In the genomic region with DNA sequence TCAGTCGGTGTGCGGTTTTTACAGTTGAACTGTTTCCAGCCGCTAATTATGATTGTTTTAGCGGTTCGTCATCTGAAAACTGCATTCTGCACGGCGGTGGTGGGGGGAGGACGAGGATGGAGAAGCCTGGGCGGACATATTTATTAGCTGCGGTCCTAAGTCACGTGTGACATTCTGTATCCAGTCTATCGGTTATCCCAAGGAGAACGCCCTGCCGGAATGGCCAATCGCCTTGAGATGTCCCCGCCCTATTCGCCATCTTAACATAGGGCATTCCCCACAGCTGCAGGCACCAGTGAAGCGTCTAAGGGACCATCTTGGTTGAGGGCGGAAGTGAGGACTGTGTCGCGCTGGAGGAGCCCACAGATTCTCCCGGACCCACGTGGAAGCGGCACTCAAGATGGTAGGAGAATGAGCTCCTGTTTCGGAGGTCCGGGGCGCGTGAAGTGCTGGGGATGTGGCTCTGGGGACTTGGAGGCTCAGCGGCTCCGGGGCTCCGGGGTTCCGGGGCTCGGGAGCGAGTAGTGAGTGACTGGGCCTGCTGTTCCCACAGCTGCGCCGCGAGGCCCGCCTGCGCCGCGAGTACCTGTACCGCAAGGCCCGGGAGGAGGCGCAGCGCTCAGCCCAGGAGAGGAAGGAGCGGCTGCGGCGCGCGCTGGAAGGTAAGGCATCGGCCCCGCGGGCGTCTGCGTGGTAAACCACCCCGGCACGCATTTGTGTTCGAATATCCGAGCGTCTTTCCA, we compare ENCODE assay signal across 1 cellular context.
A peak's percentile ranks its signal among the peaks of the same experiment; 100 is the strongest.
TF ChIP-seq lines count a peak whose summit lies in the region.

A gene with protein sequence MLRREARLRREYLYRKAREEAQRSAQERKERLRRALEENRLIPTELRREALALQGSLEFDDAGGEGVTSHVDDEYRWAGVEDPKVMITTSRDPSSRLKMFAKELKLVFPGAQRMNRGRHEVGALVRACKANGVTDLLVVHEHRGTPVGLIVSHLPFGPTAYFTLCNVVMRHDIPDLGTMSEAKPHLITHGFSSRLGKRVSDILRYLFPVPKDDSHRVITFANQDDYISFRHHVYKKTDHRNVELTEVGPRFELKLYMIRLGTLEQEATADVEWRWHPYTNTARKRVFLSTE (plus strand): TSS at position 365 of the 743 bp plus-strand sequence. CDS start 36 bp downstream, at position 401.

TF ChIP-seq in HepG2, 621 proteins besides CTCF, POLR2A, EP300 and RAD21 (continued from another document and continues in another):
- peak; percentile 80; the same call in 1 of the 2 replicates for TF ChIP-seq ZNF703 (CRISPR knock-in tag; IDR thresholded peaks at IDR 0.05; ENCODE audit: borderline replicate concordance)
- TF ChIP-seq ZFYVE20 (CRISPR knock-in tag; IDR thresholded peaks at IDR 0.05; ENCODE audit: borderline replicate concordance, low read depth): no peak
- TF ChIP-seq KMT2A (CRISPR knock-in tag; IDR thresholded peaks at IDR 0.05): peak; percentile 86
- TF ChIP-seq ZNF441 (CRISPR knock-in tag; IDR thresholded peaks at IDR 0.05; ENCODE audit: borderline replicate concordance): no peak
- TF ChIP-seq ZFP62 (CRISPR knock-in tag; IDR thresholded peaks at IDR 0.05): no peak
- peak; percentile 24; the same call in 1 of the 2 replicates for TF ChIP-seq ZNF143 (CRISPR knock-in tag; IDR thresholded peaks at IDR 0.05)
- TF ChIP-seq KMT2B (CRISPR knock-in tag; IDR thresholded peaks at IDR 0.05): peak; percentile 78
- no peak for TF ChIP-seq RARA (CRISPR knock-in tag; IDR thresholded peaks at IDR 0.05)
- peak; percentile 30; the same call in 1 of the 2 replicates for TF ChIP-seq ZNF770 (CRISPR knock-in tag; IDR thresholded peaks at IDR 0.05)
- peak; percentile 25 for TF ChIP-seq HNRNPH1 (optimal IDR thresholded peaks at IDR 0.05; ENCODE audit: low read depth, low read length)
- peak; percentile 73 for TF ChIP-seq SALL2 (CRISPR knock-in tag; IDR thresholded peaks at IDR 0.05)
- no peak for TF ChIP-seq ZNF17 (CRISPR knock-in tag; IDR thresholded peaks at IDR 0.05)
- no peak for TF ChIP-seq ZNF749 (CRISPR knock-in tag; IDR thresholded peaks at IDR 0.05; ENCODE audit: borderline replicate concordance)
- TF ChIP-seq MLLT10 (CRISPR knock-in tag; IDR thresholded peaks at IDR 0.05): no peak
- 0 out of 2 replicates have a peak, but pooled peaks have one; percentile 74 for TF ChIP-seq ZNF44 (CRISPR knock-in tag; IDR thresholded peaks at IDR 0.05)
- TF ChIP-seq ISX (CRISPR knock-in tag; conservative IDR thresholded peaks at IDR 0.05): 0 out of 2 replicates have a peak, but pooled peaks have one; percentile 64
- TF ChIP-seq ZBTB2 (CRISPR knock-in tag; IDR thresholded peaks at IDR 0.05; ENCODE audit: low read depth): peak; percentile 31; the same call in 1 of the 2 replicates
- TF ChIP-seq ATF3 (CRISPR knock-in tag; IDR thresholded peaks at IDR 0.05): no peak
- TF ChIP-seq, protein P1, sequence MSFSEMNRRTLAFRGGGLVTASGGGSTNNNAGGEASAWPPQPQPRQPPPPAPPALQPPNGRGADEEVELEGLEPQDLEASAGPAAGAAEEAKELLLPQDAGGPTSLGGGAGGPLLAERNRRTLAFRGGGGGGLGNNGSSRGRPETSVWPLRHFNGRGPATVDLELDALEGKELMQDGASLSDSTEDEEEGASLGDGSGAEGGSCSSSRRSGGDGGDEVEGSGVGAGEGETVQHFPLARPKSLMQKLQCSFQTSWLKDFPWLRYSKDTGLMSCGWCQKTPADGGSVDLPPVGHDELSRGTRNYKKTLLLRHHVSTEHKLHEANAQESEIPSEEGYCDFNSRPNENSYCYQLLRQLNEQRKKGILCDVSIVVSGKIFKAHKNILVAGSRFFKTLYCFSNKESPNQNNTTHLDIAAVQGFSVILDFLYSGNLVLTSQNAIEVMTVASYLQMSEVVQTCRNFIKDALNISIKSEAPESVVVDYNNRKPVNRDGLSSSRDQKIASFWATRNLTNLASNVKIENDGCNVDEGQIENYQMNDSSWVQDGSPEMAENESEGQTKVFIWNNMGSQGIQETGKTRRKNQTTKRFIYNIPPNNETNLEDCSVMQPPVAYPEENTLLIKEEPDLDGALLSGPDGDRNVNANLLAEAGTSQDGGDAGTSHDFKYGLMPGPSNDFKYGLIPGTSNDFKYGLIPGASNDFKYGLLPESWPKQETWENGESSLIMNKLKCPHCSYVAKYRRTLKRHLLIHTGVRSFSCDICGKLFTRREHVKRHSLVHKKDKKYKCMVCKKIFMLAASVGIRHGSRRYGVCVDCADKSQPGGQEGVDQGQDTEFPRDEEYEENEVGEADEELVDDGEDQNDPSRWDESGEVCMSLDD (CRISPR knock-in tag; IDR thresholded peaks at IDR 0.05; ENCODE audit: borderline replicate concordance): peak; percentile 33; the same call in 1 of the 2 replicates
- no peak for TF ChIP-seq SOX6 (IDR thresholded peaks at IDR 0.05)
- TF ChIP-seq SOX6 (CRISPR knock-in tag; IDR thresholded peaks at IDR 0.05): peak; percentile 70
- peak; percentile 89 for TF ChIP-seq GATAD1 (CRISPR knock-in tag; IDR thresholded peaks at IDR 0.05)
- TF ChIP-seq, protein P2, sequence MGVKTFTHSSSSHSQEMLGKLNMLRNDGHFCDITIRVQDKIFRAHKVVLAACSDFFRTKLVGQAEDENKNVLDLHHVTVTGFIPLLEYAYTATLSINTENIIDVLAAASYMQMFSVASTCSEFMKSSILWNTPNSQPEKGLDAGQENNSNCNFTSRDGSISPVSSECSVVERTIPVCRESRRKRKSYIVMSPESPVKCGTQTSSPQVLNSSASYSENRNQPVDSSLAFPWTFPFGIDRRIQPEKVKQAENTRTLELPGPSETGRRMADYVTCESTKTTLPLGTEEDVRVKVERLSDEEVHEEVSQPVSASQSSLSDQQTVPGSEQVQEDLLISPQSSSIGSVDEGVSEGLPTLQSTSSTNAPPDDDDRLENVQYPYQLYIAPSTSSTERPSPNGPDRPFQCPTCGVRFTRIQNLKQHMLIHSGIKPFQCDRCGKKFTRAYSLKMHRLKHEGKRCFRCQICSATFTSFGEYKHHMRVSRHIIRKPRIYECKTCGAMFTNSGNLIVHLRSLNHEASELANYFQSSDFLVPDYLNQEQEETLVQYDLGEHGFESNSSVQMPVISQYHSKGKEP (CRISPR knock-in tag; IDR thresholded peaks at IDR 0.05): no peak
- 0 out of 2 replicates have a peak, but pooled peaks have one; percentile 5 for TF ChIP-seq FOXO1 (CRISPR knock-in tag; IDR thresholded peaks at IDR 0.05)
- TF ChIP-seq RCOR2 (CRISPR knock-in tag; IDR thresholded peaks at IDR 0.05): no peak
- TF ChIP-seq ZNF225 (CRISPR knock-in tag; IDR thresholded peaks at IDR 0.05): peak; percentile 89; the same call in 1 of the 2 replicates
- TF ChIP-seq ZGPAT (CRISPR knock-in tag; IDR thresholded peaks at IDR 0.05): peak; percentile 96
- TF ChIP-seq ATF7-NPFF (CRISPR knock-in tag; IDR thresholded peaks at IDR 0.05; ENCODE audit: low read depth): peak; percentile 77; the same call in 1 of the 2 replicates
- TF ChIP-seq MEF2D (CRISPR knock-in tag; IDR thresholded peaks at IDR 0.05): peak; percentile 49; the same call in 1 of the 2 replicates
- TF ChIP-seq, protein P3, sequence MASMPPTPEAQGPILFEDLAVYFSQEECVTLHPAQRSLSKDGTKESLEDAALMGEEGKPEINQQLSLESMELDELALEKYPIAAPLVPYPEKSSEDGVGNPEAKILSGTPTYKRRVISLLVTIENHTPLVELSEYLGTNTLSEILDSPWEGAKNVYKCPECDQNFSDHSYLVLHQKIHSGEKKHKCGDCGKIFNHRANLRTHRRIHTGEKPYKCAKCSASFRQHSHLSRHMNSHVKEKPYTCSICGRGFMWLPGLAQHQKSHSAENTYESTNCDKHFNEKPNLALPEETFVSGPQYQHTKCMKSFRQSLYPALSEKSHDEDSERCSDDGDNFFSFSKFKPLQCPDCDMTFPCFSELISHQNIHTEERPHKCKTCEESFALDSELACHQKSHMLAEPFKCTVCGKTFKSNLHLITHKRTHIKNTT (CRISPR knock-in tag; IDR thresholded peaks at IDR 0.05): no peak
- peak; percentile 84 for TF ChIP-seq AGO2 (optimal IDR thresholded peaks at IDR 0.05; ENCODE audit: low read depth, low read length)
- TF ChIP-seq ZNF136 (CRISPR knock-in tag; IDR thresholded peaks at IDR 0.05; ENCODE audit: low read depth): peak; percentile 89; the same call in 1 of the 2 replicates
- TF ChIP-seq RFX3 (CRISPR knock-in tag; IDR thresholded peaks at IDR 0.05): no peak
- TF ChIP-seq ZFP36L2 (CRISPR knock-in tag; IDR thresholded peaks at IDR 0.05): no peak
- TF ChIP-seq RXRA (CRISPR knock-in tag; IDR thresholded peaks at IDR 0.05): no peak
- TF ChIP-seq, protein P4, sequence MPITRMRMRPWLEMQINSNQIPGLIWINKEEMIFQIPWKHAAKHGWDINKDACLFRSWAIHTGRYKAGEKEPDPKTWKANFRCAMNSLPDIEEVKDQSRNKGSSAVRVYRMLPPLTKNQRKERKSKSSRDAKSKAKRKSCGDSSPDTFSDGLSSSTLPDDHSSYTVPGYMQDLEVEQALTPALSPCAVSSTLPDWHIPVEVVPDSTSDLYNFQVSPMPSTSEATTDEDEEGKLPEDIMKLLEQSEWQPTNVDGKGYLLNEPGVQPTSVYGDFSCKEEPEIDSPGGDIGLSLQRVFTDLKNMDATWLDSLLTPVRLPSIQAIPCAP (CRISPR knock-in tag; IDR thresholded peaks at IDR 0.05; ENCODE audit: low read depth): 0 out of 2 replicates have a peak, but pooled peaks have one; percentile 67
- no peak for TF ChIP-seq GLI4 (CRISPR knock-in tag; IDR thresholded peaks at IDR 0.05; ENCODE audit: borderline replicate concordance)
- no peak for TF ChIP-seq THYN1 (CRISPR knock-in tag; IDR thresholded peaks at IDR 0.05; ENCODE audit: borderline replicate concordance, low read depth)
- 0 out of 2 replicates have a peak, but pooled peaks have one; percentile 23 for TF ChIP-seq ZBTB7A (CRISPR knock-in tag; IDR thresholded peaks at IDR 0.05)
- TF ChIP-seq ATF7 (IDR thresholded peaks at IDR 0.05): no peak
- peak; percentile 53; the same call in 1 of the 2 replicates for TF ChIP-seq ATF7 (CRISPR knock-in tag; IDR thresholded peaks at IDR 0.05)
- peak; percentile 83; the same call in 1 of the 2 replicates for TF ChIP-seq ZFP41 (CRISPR knock-in tag; IDR thresholded peaks at IDR 0.05; ENCODE audit: borderline replicate concordance)
- no peak for TF ChIP-seq DPF2 (CRISPR knock-in tag; IDR thresholded peaks at IDR 0.05; ENCODE audit: borderline replicate concordance, low read depth)
- no peak for TF ChIP-seq ZNF841 (CRISPR knock-in tag; IDR thresholded peaks at IDR 0.05; ENCODE audit: borderline replicate concordance)
- TF ChIP-seq SMYD3 (CRISPR knock-in tag; IDR thresholded peaks at IDR 0.05): peak; percentile 85
- TF ChIP-seq CHD4 (IDR thresholded peaks at IDR 0.05; ENCODE audit: borderline replicate concordance, low read length): no peak
- peak; percentile 53; the same call in 1 of the 2 replicates for TF ChIP-seq ZNF263 (CRISPR knock-in tag; IDR thresholded peaks at IDR 0.05)
- no peak for TF ChIP-seq ATRX (CRISPR knock-in tag; IDR thresholded peaks at IDR 0.05; ENCODE audit: borderline replicate concordance)
